9 cellular contexts compared by ENCODE assay signal in the genomic region with DNA sequence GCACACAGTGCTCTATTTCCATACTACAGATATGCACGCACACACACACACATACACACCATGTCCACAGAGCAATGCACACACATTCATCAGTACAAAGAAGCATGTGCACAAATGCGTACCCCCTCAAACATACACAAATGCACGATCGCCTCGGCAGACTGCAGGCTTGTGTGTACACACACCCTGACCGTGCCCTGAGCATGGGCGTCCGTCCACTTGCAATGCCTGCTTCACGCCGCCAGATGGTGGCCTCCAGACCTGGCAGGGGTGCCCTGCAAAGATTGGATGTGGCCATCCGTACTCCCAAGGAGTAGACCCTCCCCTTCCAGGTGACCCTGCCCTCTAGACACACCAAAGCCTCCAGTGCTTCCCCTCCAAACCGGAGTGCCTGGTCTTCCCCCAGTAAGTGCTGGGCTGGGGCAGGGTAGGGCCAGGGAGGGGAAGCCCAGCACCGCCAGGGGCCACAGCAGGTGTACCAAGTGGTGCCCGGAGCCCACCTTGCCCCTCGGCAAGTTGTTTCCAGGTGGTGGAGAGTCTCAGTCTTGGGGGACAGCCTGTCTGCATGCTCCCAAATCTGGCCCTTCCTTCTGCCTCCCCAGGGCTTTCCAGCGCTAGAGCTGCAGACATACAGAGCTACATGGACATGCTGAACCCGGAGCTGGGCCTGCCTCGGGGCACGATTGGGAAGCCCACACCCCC. TPM values are rescaled to one million over a fixed set of nuclear protein-coding genes. Genes with fewer than 3 reads are reported as not detected.
DNase-seq lines count a peak whose midpoint lies in the region; ATAC-seq and TF ChIP-seq lines count a peak whose summit lies in the region.
"Had no signal": no experiment of that assay in that cellular context is flagged by ENCODE, and none has a peak within 500 bp of the region (broad histone marks: within the 10 kb centered on the region; RNA-seq: fewer than 3 reads in every experiment).

No MANE protein-coding gene starts in this region.

- ATAC-seq in left lung (peak; percentile 64), HG03108 (IDR thresholded peaks at IDR 0.05; ENCODE audit: unreplicated experiment) (no peak), GM21737 (IDR thresholded peaks at IDR 0.05; ENCODE audit: unreplicated experiment) (no peak), GM18502 (IDR thresholded peaks at IDR 0.05; ENCODE audit: poor library complexity, unreplicated experiment) (no peak)

- peaks cover 0 to 25% of the 10 kb centered on the region in 2 donors for H3K4me1 ChIP-seq in left lung

- H3K4me3 ChIP-seq in left lung, result no peak overlapping the region

- H3K36me3 ChIP-seq in left lung, result no peaks in the 10 kb centered on the region

- peaks cover 37 to 94% of the 10 kb centered on the region in 2 donors for H3K27me3 ChIP-seq in left lung

- H3K9me3 ChIP-seq in left lung, result no peaks in the 10 kb centered on the region

- no peak overlapping the region for H3K27ac ChIP-seq in left lung
- H3K27ac ChIP-seq: epithelial cell of prostate had no signal

- peak; percentile 33 to 66 for TF ChIP-seq CTCF in left lung (IDR thresholded peaks at IDR 0.05)

- intact Hi-C loops in left lung (cut with DNase I), result no loop called here

- peak; percentile 88 for DNase-seq in DMS53 (lab: John Stamatoyannopoulos, UW)
- DNase-seq in M059J (ENCODE audit: low read depth), result peak; percentile 46
- DNase-seq in activated naive CD8-positive, alpha-beta T cell treated with anti-CD3 and anti-CD28 coated beads, Interleukin-2, amount 50 U/mL, for 16 hours (ENCODE audit: low read depth, low spot score), result peak; percentile 24
- DNase-seq in left lung, result peak in 1 of 2 donors; percentile 81
- no peak for DNase-seq in MV-4-11 (lab: John Stamatoyannopoulos, UW)

RNA-seq across cellular contexts. Expression of a gene that starts 20.6 kb away (rescaled TPM):
- total RNA-seq in M059J (2014; rRNA removed; shearing (Covaris generic)), result 0.02 TPM in 1 of 2 replicates, not detected in the other
- total RNA-seq in left lung, result 1 to 10 TPM; 1.2 to 3.7 TPM

RNA-seq across cellular contexts. Expression of a gene that starts 20.8 kb away (rescaled TPM):
- 8.7 and 9.1 TPM in 2 replicates for total RNA-seq in M059J (2014; rRNA removed; shearing (Covaris generic))
- total RNA-seq in left lung, result 1 to 10 TPM; 5.6 to 8.4 TPM

RNA-seq across cellular contexts. Expression of a gene that starts 25.5 kb away (rescaled TPM):
- total RNA-seq in M059J (2014; rRNA removed; shearing (Covaris generic)), result 0.47 and 1.0 TPM in 2 replicates
- 1 to 10 TPM; 1.6 to 6.6 TPM for total RNA-seq in left lung

RNA-seq across cellular contexts. Expression of a gene that starts 46.3 kb away (rescaled TPM):
- total RNA-seq in M059J (2014; rRNA removed; shearing (Covaris generic)), result 3.9 and 11.2 TPM in 2 replicates
- 10 to 100 TPM in 1 of 2 donors, 1 to 10 TPM in 1; 6.3 to 10.7 TPM for total RNA-seq in left lung

RNA-seq across cellular contexts. Expression of a gene that starts 51.6 kb away (rescaled TPM):
- total RNA-seq in M059J (2014; rRNA removed; shearing (Covaris generic)), result 102 and 113 TPM in 2 replicates
- total RNA-seq in left lung, result 10 to 100 TPM; 28.8 to 30.1 TPM
